Comparison of ENCODE assay signal across 9 cellular contexts in the genomic region with DNA sequence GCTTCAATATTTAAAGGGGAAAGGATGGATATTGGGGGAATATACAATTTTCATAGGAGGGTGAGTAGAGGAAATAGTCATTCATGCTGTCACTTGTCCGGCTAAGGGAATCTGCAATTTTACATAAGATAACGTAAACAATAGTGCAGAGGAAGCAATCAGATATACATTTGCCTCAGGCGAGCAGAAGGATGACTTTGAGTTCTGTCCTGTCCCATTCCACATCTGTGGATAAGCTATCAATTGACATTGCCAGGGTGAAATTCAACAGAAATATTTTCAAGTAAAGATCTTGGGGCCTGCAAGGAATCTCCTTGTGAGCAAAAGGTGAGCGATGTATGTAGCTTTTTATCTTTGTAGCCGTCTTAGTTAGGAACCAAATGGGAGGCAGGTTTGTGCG. TPM values are rescaled to one million over a fixed set of nuclear protein-coding genes. Genes with fewer than 3 reads are reported as not detected.
"Had no signal": no experiment of that assay in that cellular context is flagged by ENCODE, and none has a peak within 500 bp of the region (broad histone marks: within the 10 kb centered on the region; RNA-seq: fewer than 3 reads in every experiment).

No MANE protein-coding gene starts in this region.

- DNase-seq: GDM1, GF-D8 had no signal

- FAIRE-seq: G401.6, GM12878, GM12891, GM12892, GM18507, GM19239 had no signal

- H3K4me3 ChIP-seq: GM12878 had no signal

RNA-seq across cellular contexts. Expression of a gene that starts 32.6 kb away (rescaled TPM):
- total RNA-seq: G401, GM12878 had no signal
